ENCODE assay signal across 8 cellular contexts in genomic region chr14:74492413-74493342, GRCh38. TPM values are rescaled to one million over a fixed set of nuclear protein-coding genes. Genes with fewer than 3 reads are reported as not detected.
DNase-seq lines count a peak whose midpoint lies in the region; ATAC-seq, FAIRE-seq and TF ChIP-seq lines count a peak whose summit lies in the region.

NPC2 (minus strand) TSS chr14:74493305; CDS start chr14:74493274, 31 bp downstream.

- TF ChIP-seq RAD21 in HepG2 (CRISPR knock-in tag; IDR thresholded peaks at IDR 0.05): 0 out of 2 replicates have a peak, but pooled peaks have one; percentile 29

- H3K27me3 ChIP-seq in CD4-positive, CD25-positive, alpha-beta regulatory T cell (ENCODE audit: control insufficient read depth, insufficient read depth, low read length): no peaks in the 10 kb centered on the region
- H3K27me3 ChIP-seq in breast epithelium: no peaks in the 10 kb centered on the region
- no peaks in the 10 kb centered on the region; a peak in 1 of 5 replicates for H3K27me3 ChIP-seq in HepG2 (ENCODE audit: control insufficient read depth in 1 of 2, insufficient read depth in 2 of 2, low read length in 2 of 2)

- TF ChIP-seq CTCF in breast epithelium (IDR thresholded peaks at IDR 0.05) (no peak), HepG2 (CRISPR knock-in tag; IDR thresholded peaks at IDR 0.05) (no peak)

- peaks cover 41% of the 10 kb centered on the region for H3K79me2 ChIP-seq in HepG2 (ENCODE audit: insufficient read depth, low read length)

- H3K4me3 ChIP-seq in CD4-positive, CD25-positive, alpha-beta regulatory T cell (ENCODE audit: low read depth, low read length): peak within 1 kb of the TSS; percentile 86
- peak within 1 kb of the TSS; percentile 88 to 94 (median 92) for H3K4me3 ChIP-seq in breast epithelium
- H3K4me3 ChIP-seq in HepG2 (replicated peaks in 1 of 3; ENCODE audit: insufficient read depth in 1 of 3, low read depth in 2 of 3, low read length in 3 of 3): peak within 1 kb of the TSS; percentile 94 to 100 (median 99)

- peaks cover 6% of the 10 kb centered on the region; the same call in 1 of the 2 replicates for H4K20me1 ChIP-seq in HepG2 (ENCODE audit: insufficient read depth, low read length)

- H3K27ac ChIP-seq in CD4-positive, CD25-positive, alpha-beta regulatory T cell (ENCODE audit: insufficient read depth, low read length, poor library complexity, severe bottlenecking): peak within 1 kb of the TSS; percentile 78
- H3K27ac ChIP-seq in KOPT-K1 (ENCODE audit: low read depth, low read length, poor library complexity, severe bottlenecking) (peak within 1 kb of the TSS; percentile 71), breast epithelium (peak within 1 kb of the TSS; percentile 92 to 98), HepG2 (ENCODE audit: extremely low read length, insufficient read depth, low read length) (peak within 1 kb of the TSS; percentile 97), temporal lobe (ENCODE audit: low read depth, low read length) (peak within 1 kb of the TSS; percentile 85)

- peaks cover 48% of the 10 kb centered on the region for H3K4me1 ChIP-seq in CD4-positive, CD25-positive, alpha-beta regulatory T cell (ENCODE audit: control insufficient read depth, insufficient read depth, low read length, poor library complexity, severe bottlenecking)
- H3K4me1 ChIP-seq in breast epithelium (peaks cover 0 to 13% of the 10 kb centered on the region in 2 donors), HepG2 (ENCODE audit: insufficient read depth, low read length) (peaks cover 35% of the 10 kb centered on the region)

- in situ Hi-C loops in HepG2 (cut with HindIII; ENCODE audit: extremely low pct_ligation_motif_present, low pct_unique_long_range_greater_than_20kb): no loop called here

- H3K36me3 ChIP-seq in CD4-positive, CD25-positive, alpha-beta regulatory T cell (ENCODE audit: control insufficient read depth, insufficient read depth, low read length): peaks cover 2% of the 10 kb centered on the region
- H3K36me3 ChIP-seq in KOPT-K1 (ENCODE audit: insufficient read depth, low read length): peaks cover 17% of the 10 kb centered on the region; the same call in 1 of the 2 replicates
- no peaks in the 10 kb centered on the region for H3K36me3 ChIP-seq in breast epithelium
- H3K36me3 ChIP-seq in HepG2 (replicated peaks in 1 of 2; ENCODE audit: control insufficient read depth in 1 of 2, insufficient read depth in 2 of 2, low read length in 2 of 2): peaks cover 0 to 4% of the 10 kb centered on the region in 2 experiments; a peak in 3 of 5 replicates

- H2AFZ ChIP-seq in HepG2 (ENCODE audit: low read length): peak within 1 kb of the TSS; percentile 77

- peaks cover 6% of the 10 kb centered on the region for H3K36me3 Mint-ChIP-seq in CD4-positive, CD25-positive, alpha-beta regulatory T cell

- H3K27me3 Mint-ChIP-seq in CD4-positive, CD25-positive, alpha-beta regulatory T cell: no peaks in the 10 kb centered on the region

- no peak for ATAC-seq in CD4-positive, CD25-positive, alpha-beta regulatory T cell (ENCODE audit: low read depth in 2 of 2)
- ATAC-seq in GM21423 (IDR thresholded peaks at IDR 0.05; ENCODE audit: unreplicated experiment) (peak; percentile 5), HepG2 (peak; percentile 75)

- peak within 1 kb of the TSS; percentile 93 for H3K4me2 ChIP-seq in HepG2 (ENCODE audit: low read depth, low read length)

- H3K4me3 Mint-ChIP-seq in CD4-positive, CD25-positive, alpha-beta regulatory T cell: no peak within 1 kb of the TSS

- no peaks in the 10 kb centered on the region for H3K9me3 ChIP-seq in CD4-positive, CD25-positive, alpha-beta regulatory T cell (ENCODE audit: control insufficient read depth in 2 of 2, low read length in 2 of 2)
- no peaks in the 10 kb centered on the region for H3K9me3 ChIP-seq in KOPT-K1 (ENCODE audit: insufficient read depth, low read length, poor library complexity, severe bottlenecking)
- H3K9me3 ChIP-seq in breast epithelium: no peaks in the 10 kb centered on the region
- H3K9me3 ChIP-seq in HepG2 (ENCODE audit: low read length): no peaks in the 10 kb centered on the region

- WGBS in HepG2 (ENCODE audit: low lambda C conversion rate): 0% methylated on average over 16 of the region's 42 CpGs

- TSS peak; percentile 69 for BruUV-seq in HepG2 (replicated peaks; lab: Mats Ljungman, UMichigan)

- DNase-seq in CD4-positive, CD25-positive, alpha-beta regulatory T cell: peak in 2 of 3 donors; percentile 16 to 20
- DNase-seq in breast epithelium (ENCODE audit: low spot score in 2 of 2) (no peak), HepG2 (ENCODE audit: low spot score) (no peak), ecto neural progenitor cell (ENCODE audit: low spot score) (no peak), SIG-M5 treated with dmso at 0.1 percent for 504 hours (lab: John Stamatoyannopoulos, UW; ENCODE audit: unreplicated experiment) (no peak)

- FAIRE-seq in HepG2 (lab: Jason Lieb, UNC): no peak

- TF ChIP-seq POLR2A in breast epithelium (IDR thresholded peaks at IDR 0.05) (peak; percentile 42), HepG2 (IDR thresholded peaks at IDR 0.05; ENCODE audit: insufficient read depth in 1 of 2, low read depth in 2 of 2, low read length in 2 of 2) (peak; percentile 81 to 82)

- no peaks in the 10 kb centered on the region for H3K9me3 Mint-ChIP-seq in CD4-positive, CD25-positive, alpha-beta regulatory T cell

- H3K4me1 Mint-ChIP-seq in CD4-positive, CD25-positive, alpha-beta regulatory T cell: peaks cover 0 to 39% (median 24%) of the 10 kb centered on the region in 4 donors

- peak within 1 kb of the TSS in 2 of 3 donors; percentile 92 to 98 for H3K27ac Mint-ChIP-seq in CD4-positive, CD25-positive, alpha-beta regulatory T cell

- peak within 1 kb of the TSS; percentile 95 for H3K9ac ChIP-seq in HepG2 (ENCODE audit: insufficient read depth, low read depth, low read length)

- intact Hi-C loops in breast epithelium (cut with DNase I; ENCODE audit: low total_unique reads): no loop called here
- intact Hi-C loops in HepG2 (cut with micrococcal nuclease; ENCODE audit: unreplicated experiment): loop anchor here (1.0 kb wide), 1 partner anchor 130 kb away; no protein-coding TSS in a partner anchor

- no peak for TF ChIP-seq EP300 in HepG2 (IDR thresholded peaks at IDR 0.05; ENCODE audit: low read depth in 2 of 2, low read length in 2 of 2)
- TF ChIP-seq EP300 in HepG2 (CRISPR knock-in tag; IDR thresholded peaks at IDR 0.05; ENCODE audit: borderline replicate concordance): no peak

- POLR2A ChIA-PET in HepG2 (lab: Yijun Ruan, JAX): interaction anchor here (0.8 to 1.8 kb wide), 11 partner anchors 9 to 956 kb away, joined by 3 to 11 read pairs (median 5); partner anchors contain the start of genes ABCD4, ACOT1 and YLPM1

- CTCF ChIA-PET in HepG2 (lab: Yijun Ruan, JAX; ENCODE audit: low intra/inter-chr PET ratio, low total read pairs): interaction anchor here (1.1 kb wide), 1 partner anchor 33 kb away, joined by 3 read pairs; no protein-coding TSS in a partner anchor

TF ChIP-seq in HepG2, 621 proteins besides CTCF, POLR2A, EP300 and RAD21 (continues in another document):
- TF ChIP-seq ZNF703 (CRISPR knock-in tag; IDR thresholded peaks at IDR 0.05; ENCODE audit: borderline replicate concordance) (no peak), ZFX (CRISPR knock-in tag; IDR thresholded peaks at IDR 0.05; ENCODE audit: low read depth) (peak; percentile 75), ZNF44 (CRISPR knock-in tag; IDR thresholded peaks at IDR 0.05) (no peak), HIC2 (CRISPR knock-in tag; IDR thresholded peaks at IDR 0.05; ENCODE audit: low read depth) (no peak), FOXA1 (IDR thresholded peaks at IDR 0.05) (no peak), FOXA1 (CRISPR knock-in tag; IDR thresholded peaks at IDR 0.05) (no peak), HCFC1 (IDR thresholded peaks at IDR 0.05; ENCODE audit: low read depth, low read length) (no peak)

RNA-seq across cellular contexts. Expression of gene NPC2, which starts in this region (rescaled TPM):
- 33.1 TPM for total RNA-seq in CD4-positive, CD25-positive, alpha-beta regulatory T cell
- 100 to 1,000 TPM in 3 of 4 donors, 10 to 100 TPM in 1; 87.0 to 144 (median 108) TPM for polyA plus RNA-seq in CD4-positive, CD25-positive, alpha-beta regulatory T cell
- 100 to 1,000 TPM; 277 to 663 (median 594) TPM for total RNA-seq in breast epithelium
- total RNA-seq in HepG2 (2016; rRNA removed; fragmentation: Illumina TruSeq; extraction: Trizol): 108 and 164 TPM in 2 replicates
- 97.6 and 98.1 TPM in 2 replicates for total RNA-seq in HepG2 (2016; cell fraction: cytosol; rRNA removed; fragmentation: Illumina TruSeq; extraction: Trizol; ENCODE audit: low read depth)
- 110 and 171 TPM in 2 replicates for total RNA-seq in HepG2 (2016; cell fraction: insoluble cytoplasmic fraction; rRNA removed; fragmentation: Illumina TruSeq; extraction: Trizol)
- total RNA-seq in HepG2 (2016; cell fraction: membrane; rRNA removed; fragmentation: Illumina TruSeq; extraction: Trizol): 151 and 156 TPM in 2 replicates
- 133 and 142 TPM in 2 replicates for total RNA-seq in HepG2 (2016; cell fraction: nucleus; rRNA removed; fragmentation: Illumina TruSeq; extraction: Trizol)
- 132 and 136 TPM in 2 replicates for polyA plus RNA-seq in HepG2 (2011; rRNA removed)
- 168 and 213 TPM in 2 replicates for polyA plus RNA-seq in HepG2 (2011; cell fraction: cytosol; rRNA removed)
- polyA plus RNA-seq in HepG2 (2011; cell fraction: nucleus; rRNA removed): 111 and 132 TPM in 2 replicates
- 184 and 188 TPM in 2 replicates for polyA plus RNA-seq in HepG2 (2012)
- 123 and 125 TPM in 2 replicates for polyA plus RNA-seq in HepG2 (2016; cell fraction: cytosol; fragmentation: Illumina TruSeq; extraction: Trizol; ENCODE audit: low read depth)
- 137 and 155 TPM in 2 replicates for polyA plus RNA-seq in HepG2 (2016; cell fraction: insoluble cytoplasmic fraction; fragmentation: Illumina TruSeq; extraction: Trizol; ENCODE audit: low read depth)
- 181 and 189 TPM in 2 replicates for polyA plus RNA-seq in HepG2 (2016; cell fraction: membrane; fragmentation: Illumina TruSeq; extraction: Trizol; ENCODE audit: low read depth)
- 223 and 240 TPM in 2 replicates for polyA plus RNA-seq in HepG2 (2016; cell fraction: nucleus; fragmentation: Illumina TruSeq; extraction: Trizol; ENCODE audit: insufficient read depth, low read depth)
- polyA minus RNA-seq in HepG2 (2011; rRNA and poly(A)+ RNA removed; ENCODE audit: low replicate concordance): 84.2 and 184 TPM in 2 replicates
- 82.0 and 93.2 TPM in 2 replicates for polyA minus RNA-seq in HepG2 (2011; cell fraction: cytosol; rRNA and poly(A)+ RNA removed)
- 30.8 and 32.4 TPM in 2 replicates for polyA minus RNA-seq in HepG2 (2011; cell fraction: nucleus; rRNA and poly(A)+ RNA removed)
- total RNA-seq in temporal lobe: 10.6 TPM

Comparison
In these comparisons a context has a peak if more than half of its experiments do, and no peak if none do; other contexts are left out.
1. ATAC-seq: peak in GM21423 (single experiment) and HepG2 (single experiment); none in CD4-positive, CD25-positive, alpha-beta regulatory T cell (0 of 2).
2. DNase-seq: peak in CD4-positive, CD25-positive, alpha-beta regulatory T cell (2 of 3); none in breast epithelium (0 of 2), HepG2 (single experiment), ecto neural progenitor cell (single experiment) and SIG-M5 treated with dmso at 0.1 percent for 504 hours (single experiment).
3. Peak in every context shown above with its lines, with median percentiles within 50 percentile points of each other: H3K27ac ChIP-seq and H3K4me3 ChIP-seq.